In genomic region chr12:55172686-55173085, GRCh38 we compare ENCODE assay signal across 1 cellular context.
TF ChIP-seq lines count a peak whose summit lies in the region.

No MANE protein-coding gene starts in this region.

TF ChIP-seq in SK-N-SH treated with all-trans-retinoic acid at 6 μM for 48 hours, 23 proteins besides CTCF, POLR2A, EP300 and RAD21 (continued from another document):
- no peak for TF ChIP-seq TSHZ2 (CRISPR knock-in tag; IDR thresholded peaks at IDR 0.05)
- TF ChIP-seq TOX (CRISPR knock-in tag; IDR thresholded peaks at IDR 0.05; ENCODE audit: borderline replicate concordance) = no peak
- TF ChIP-seq POU6F1 (CRISPR knock-in tag; IDR thresholded peaks at IDR 0.05; ENCODE audit: borderline replicate concordance, low read depth) = no peak
- TF ChIP-seq CREB5 (CRISPR knock-in tag; IDR thresholded peaks at IDR 0.05; ENCODE audit: low read depth) = no peak
- no peak for TF ChIP-seq ZC3H10 (CRISPR knock-in tag; IDR thresholded peaks at IDR 0.05)
- TF ChIP-seq ZFP30 (CRISPR knock-in tag; IDR thresholded peaks at IDR 0.05) = no peak
- no peak for TF ChIP-seq SNAI2 (CRISPR knock-in tag; IDR thresholded peaks at IDR 0.05)
